15 cellular contexts compared by ENCODE assay signal in the genomic region with DNA sequence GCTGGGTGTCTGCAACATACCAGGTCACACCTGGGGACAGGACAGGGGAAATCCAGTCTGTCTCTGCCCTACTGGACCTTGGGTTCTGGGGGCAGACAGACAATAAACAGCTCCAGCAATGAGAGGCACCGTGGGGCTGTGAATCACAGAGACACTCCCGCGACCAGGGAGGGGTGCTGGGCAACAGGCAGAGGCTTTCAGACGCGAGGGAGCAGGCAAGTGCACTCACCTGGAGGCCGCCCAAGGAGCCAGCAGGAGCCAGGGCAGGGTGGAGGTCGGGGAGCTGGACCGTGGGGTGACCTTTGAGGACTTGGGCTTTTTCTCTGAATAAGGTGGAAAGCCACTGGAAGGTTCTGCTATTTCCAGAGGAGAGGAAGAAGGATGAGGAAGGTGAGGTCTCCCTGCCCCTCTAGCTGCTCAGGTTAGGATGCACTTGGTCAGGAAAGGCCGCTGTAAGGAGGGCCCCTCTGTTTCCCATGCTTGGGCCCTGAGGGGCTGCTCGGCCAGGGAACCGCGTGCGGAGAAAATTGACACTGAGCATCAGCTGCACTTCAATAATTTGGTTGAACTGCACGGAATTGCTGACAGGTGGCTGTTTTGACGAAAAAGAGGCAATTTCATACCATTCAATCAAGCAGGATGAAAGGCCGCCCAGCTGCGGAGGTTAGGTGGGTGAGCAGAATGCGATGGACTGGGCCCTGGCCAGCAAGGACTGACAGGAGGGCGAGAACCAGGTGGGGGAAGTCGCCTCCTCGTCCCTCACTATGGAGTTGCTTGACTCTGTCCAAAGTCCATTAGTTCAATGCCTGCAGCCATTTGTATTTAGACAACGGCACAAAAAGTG.
"Had no signal": no experiment of that assay in that cellular context is flagged by ENCODE, and none has a peak within 500 bp of the region (broad histone marks: within the 10 kb centered on the region; RNA-seq: fewer than 3 reads in every experiment).

No MANE protein-coding gene starts in this region.

- H3K27ac ChIP-seq: sigmoid colon, tibial nerve had no signal

- H3K4me1 ChIP-seq: sigmoid colon, tibial nerve had no signal

- H3K36me3 ChIP-seq: sigmoid colon, tibial nerve had no signal

- ATAC-seq: stimulated activated memory B cell treated with anti-CD40 and anti-IgM and Interleukin-4, amounts not matched to agents 10 μg/mL and 1 μg/mL and 100 μg/mL, for 72 hours had no signal

- H3K27me3 ChIP-seq: sigmoid colon, tibial nerve had no signal

- DNase-seq: activated CD4-positive, alpha-beta T cell treated with anti-CD3 and anti-CD28 coated beads, Interleukin-2, amount 50 U/mL, for 48 hours; activated gamma-delta T cell treated with Interleukin-2 at 50 U/mL for 16 hours; activated naive CD8-positive, alpha-beta T cell treated with anti-CD3 and anti-CD28 coated beads for 36 hours; cortex of kidney; effector CD4-positive, alpha-beta T cell; foreskin melanocyte; kidney glomerular epithelial cell; mesendoderm; nephron progenitor cell; sigmoid colon; stimulated activated CD4-positive, alpha-beta T cell treated with anti-CD3 and anti-CD28 coated beads, Interleukin-2, amount 100 ng/mL, for 24 hours; T-helper 1 cell; T1000 had no signal

- H3K4me3 ChIP-seq: sigmoid colon, tibial nerve had no signal
